In the genomic region with DNA sequence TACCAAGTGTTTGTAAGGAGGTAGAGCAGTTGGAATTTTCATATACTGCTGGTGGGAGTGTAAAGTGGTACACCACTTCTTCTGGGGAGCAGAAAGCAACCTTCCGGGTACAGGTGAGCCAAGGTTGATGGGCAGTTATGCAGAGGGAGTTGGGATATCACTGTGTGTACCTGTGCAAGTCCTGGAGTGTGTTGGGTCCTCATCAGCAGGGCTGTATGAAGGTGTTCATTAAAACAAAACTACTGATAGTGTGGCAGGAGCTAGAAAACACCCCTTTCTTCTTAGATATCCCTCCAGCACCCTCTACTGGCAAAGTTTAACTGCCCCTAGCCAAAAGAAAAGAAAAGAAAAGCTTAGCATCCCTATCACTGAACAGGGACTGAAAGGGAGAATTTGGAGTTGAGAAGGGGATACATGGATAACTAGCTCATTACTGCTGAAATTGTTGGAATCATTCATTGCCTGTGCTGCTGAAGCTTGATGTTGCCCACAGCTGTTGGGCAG, we compare ENCODE assay signal across 1 cellular context.
TF ChIP-seq lines count a peak whose summit lies in the region.

No MANE protein-coding gene starts in this region.

TF ChIP-seq in HCT116, 20 proteins besides CTCF, POLR2A, EP300 and RAD21 (continued from another document):
- TF ChIP-seq, protein P1, sequence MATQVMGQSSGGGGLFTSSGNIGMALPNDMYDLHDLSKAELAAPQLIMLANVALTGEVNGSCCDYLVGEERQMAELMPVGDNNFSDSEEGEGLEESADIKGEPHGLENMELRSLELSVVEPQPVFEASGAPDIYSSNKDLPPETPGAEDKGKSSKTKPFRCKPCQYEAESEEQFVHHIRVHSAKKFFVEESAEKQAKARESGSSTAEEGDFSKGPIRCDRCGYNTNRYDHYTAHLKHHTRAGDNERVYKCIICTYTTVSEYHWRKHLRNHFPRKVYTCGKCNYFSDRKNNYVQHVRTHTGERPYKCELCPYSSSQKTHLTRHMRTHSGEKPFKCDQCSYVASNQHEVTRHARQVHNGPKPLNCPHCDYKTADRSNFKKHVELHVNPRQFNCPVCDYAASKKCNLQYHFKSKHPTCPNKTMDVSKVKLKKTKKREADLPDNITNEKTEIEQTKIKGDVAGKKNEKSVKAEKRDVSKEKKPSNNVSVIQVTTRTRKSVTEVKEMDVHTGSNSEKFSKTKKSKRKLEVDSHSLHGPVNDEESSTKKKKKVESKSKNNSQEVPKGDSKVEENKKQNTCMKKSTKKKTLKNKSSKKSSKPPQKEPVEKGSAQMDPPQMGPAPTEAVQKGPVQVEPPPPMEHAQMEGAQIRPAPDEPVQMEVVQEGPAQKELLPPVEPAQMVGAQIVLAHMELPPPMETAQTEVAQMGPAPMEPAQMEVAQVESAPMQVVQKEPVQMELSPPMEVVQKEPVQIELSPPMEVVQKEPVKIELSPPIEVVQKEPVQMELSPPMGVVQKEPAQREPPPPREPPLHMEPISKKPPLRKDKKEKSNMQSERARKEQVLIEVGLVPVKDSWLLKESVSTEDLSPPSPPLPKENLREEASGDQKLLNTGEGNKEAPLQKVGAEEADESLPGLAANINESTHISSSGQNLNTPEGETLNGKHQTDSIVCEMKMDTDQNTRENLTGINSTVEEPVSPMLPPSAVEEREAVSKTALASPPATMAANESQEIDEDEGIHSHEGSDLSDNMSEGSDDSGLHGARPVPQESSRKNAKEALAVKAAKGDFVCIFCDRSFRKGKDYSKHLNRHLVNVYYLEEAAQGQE (IDR thresholded peaks at IDR 0.05; ENCODE audit: low read depth), result no peak
- TF ChIP-seq EZH2 (IDR thresholded peaks at IDR 0.05) (no peak), JUND (IDR thresholded peaks at IDR 0.05) (no peak)
